25 cellular contexts compared by ENCODE assay signal in the genomic region with DNA sequence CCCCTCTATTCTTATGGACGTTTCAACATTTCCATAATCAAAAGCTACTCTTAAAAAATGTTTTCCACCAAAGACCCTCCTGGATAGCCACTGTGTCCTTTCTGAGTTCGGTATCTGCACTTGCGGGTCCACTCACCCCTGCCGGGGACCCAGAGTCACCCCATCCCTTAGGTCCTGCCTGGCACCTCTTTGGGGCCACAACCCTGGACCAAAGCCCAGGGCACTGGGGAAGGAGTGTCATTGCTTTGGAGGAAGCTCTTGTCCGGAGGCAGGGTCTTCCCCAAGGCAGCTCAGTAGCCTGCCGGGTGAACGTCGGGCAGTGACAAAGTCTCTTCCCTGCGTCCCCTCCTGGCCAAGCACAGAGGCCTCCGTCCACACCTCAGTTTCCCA.
DNase-seq lines count a peak whose midpoint lies in the region; ATAC-seq and TF ChIP-seq lines count a peak whose summit lies in the region.
"Had no signal": no experiment of that assay in that cellular context is flagged by ENCODE, and none has a peak within 500 bp of the region (broad histone marks: within the 10 kb centered on the region; RNA-seq: fewer than 3 reads in every experiment).

No MANE protein-coding gene starts in this region.

- no peaks in the 10 kb centered on the region for H3F3A ChIP-seq in GM23338 (replicated peaks; ENCODE audit: low read depth)

- intact Hi-C loops in heart left ventricle (cut with DNase I): loop anchor here in 8 of 10 donors (5.0 to 10.0 kb wide), 6 partner anchors 37 to 88 kb away; no protein-coding TSS in a partner anchor

- H3K4me2 ChIP-seq in GM23338: no peak overlapping the region
- H3K4me2 ChIP-seq: KMS-11 had no signal

- H3K4me3 ChIP-seq in right atrium auricular region (no peak overlapping the region), heart left ventricle (no peak overlapping the region), rectal smooth muscle tissue (ENCODE audit: low read length) (no peak overlapping the region), GM23338 (no peak overlapping the region)
- H3K4me3 ChIP-seq: left lung, mucosa of descending colon, upper lobe of left lung had no signal

- DNase-seq in right atrium auricular region (ENCODE audit: low spot score): no peak
- no peak for DNase-seq in heart left ventricle
- DNase-seq in glutamatergic neuron: no peak
- DNase-seq in EL: no peak
- DNase-seq in GM23338 (ENCODE audit: low spot score): no peak
- DNase-seq: activated CD4-positive, alpha-beta T cell treated with anti-CD3 and anti-CD28 coated beads, Interleukin-2, amount 50 U/mL, for 4 hours; activated naive CD8-positive, alpha-beta T cell treated with anti-CD3 and anti-CD28 coated beads, Interleukin-2, amount 50 U/mL, for 24 hours; brain microvascular endothelial cell; cortex of kidney; left lung; MV-4-11; NCI-H1694; NCI-H2171 treated with DMSO at 0.1 percent for 48 hours; NCI-H524 treated with DMSO at 0.1 percent for 48 hours; retina; upper lobe of left lung had no signal

- H3K36me3 Mint-ChIP-seq in glutamatergic neuron (ENCODE audit: unreplicated experiment): no peaks in the 10 kb centered on the region
- H3K36me3 Mint-ChIP-seq in GM23338 (ENCODE audit: low read depth): peaks cover 57% of the 10 kb centered on the region

- no peak overlapping the region for H3K9ac ChIP-seq in rectal smooth muscle tissue (ENCODE audit: low read length)
- H3K9ac ChIP-seq: KMS-11 had no signal

- H4K20me1 ChIP-seq in GM23338 (replicated peaks; ENCODE audit: insufficient read depth): peaks cover 11% of the 10 kb centered on the region

- H3K4me1 ChIP-seq in right atrium auricular region (peaks cover 4 to 79% of the 10 kb centered on the region in 2 donors), heart left ventricle (peaks cover 17 to 84% (median 66%) of the 10 kb centered on the region in 12 donors), rectal smooth muscle tissue (ENCODE audit: control insufficient read depth, insufficient read depth, low read length) (peaks cover 62% of the 10 kb centered on the region), GM23338 (ENCODE audit: insufficient read depth) (no peaks in the 10 kb centered on the region)

- H3K4me1 Mint-ChIP-seq in glutamatergic neuron (ENCODE audit: low read depth, unreplicated experiment) (peaks cover 39% of the 10 kb centered on the region), GM23338 (peaks cover 7% of the 10 kb centered on the region)
- H3K4me1 Mint-ChIP-seq: activated naive CD8-positive, alpha-beta T cell treated with anti-CD3 and anti-CD28 coated beads, Interleukin-2, amount 50 U/mL, for 24 hours had no signal

- H3K9me2 ChIP-seq in GM23338 (ENCODE audit: insufficient read depth): no peaks in the 10 kb centered on the region

- no peak for ATAC-seq in heart left ventricle
- no peak for ATAC-seq in GM23338
- no peak for ATAC-seq in HG02938 (IDR thresholded peaks at IDR 0.05; ENCODE audit: unreplicated experiment)
- no peak for ATAC-seq in HG02759 (IDR thresholded peaks at IDR 0.05; ENCODE audit: unreplicated experiment)
- ATAC-seq: activated naive CD8-positive, alpha-beta T cell treated with anti-CD3 and anti-CD28 coated beads, Interleukin-2, amount 50 U/mL, for 24 hours; left lung; mucosa of descending colon had no signal

- no peaks in the 10 kb centered on the region for H3K9me3 ChIP-seq in right atrium auricular region
- no peaks in the 10 kb centered on the region for H3K9me3 ChIP-seq in heart left ventricle
- H3K9me3 ChIP-seq: left lung, mucosa of descending colon, neutrophil, upper lobe of left lung had no signal

- 88 to 94% (median 90%) methylated on average over 10 of the region's 10 CpGs for WGBS in heart left ventricle, 4 donors

- H3K27me3 Mint-ChIP-seq in glutamatergic neuron (ENCODE audit: unreplicated experiment): peaks cover 27% of the 10 kb centered on the region
- H3K27me3 Mint-ChIP-seq in GM23338 (ENCODE audit: insufficient read depth, low read depth, poor library complexity): peaks cover 7% of the 10 kb centered on the region
- H3K27me3 Mint-ChIP-seq: activated naive CD8-positive, alpha-beta T cell treated with anti-CD3 and anti-CD28 coated beads, Interleukin-2, amount 50 U/mL, for 24 hours; stimulated activated naive CD8-positive, alpha-beta T cell treated with anti-CD3 and anti-CD28 coated beads, Interleukin-15, Interleukin-2, amounts not matched to agents 100 ng/mL and 50 ng/mL, for 24 hours had no signal

- H3K79me2 ChIP-seq in GM23338 (replicated peaks; ENCODE audit: insufficient read depth): 0 out of 2 replicates have a peak, but pooled peaks cover 3% of the 10 kb centered on the region

- H3K4me3 Mint-ChIP-seq in glutamatergic neuron (ENCODE audit: unreplicated experiment): no peak overlapping the region
- no peak overlapping the region for H3K4me3 Mint-ChIP-seq in GM23338
- H3K4me3 Mint-ChIP-seq: activated naive CD8-positive, alpha-beta T cell treated with anti-CD3 and anti-CD28 coated beads, Interleukin-2, amount 50 U/mL, for 24 hours; CD14-positive monocyte; stimulated activated naive CD8-positive, alpha-beta T cell treated with anti-CD3 and anti-CD28 coated beads, Interleukin-15, Interleukin-2, amounts not matched to agents 100 ng/mL and 50 ng/mL, for 24 hours; T-helper 2 cell treated with Interferon-gamma antibody and Interleukin-4, amounts not matched to agents 5 μg/mL and 100 μg/mL, for 36 hours had no signal

- peaks cover 18% of the 10 kb centered on the region for H3K9me3 Mint-ChIP-seq in glutamatergic neuron (ENCODE audit: unreplicated experiment)
- no peaks in the 10 kb centered on the region for H3K9me3 Mint-ChIP-seq in GM23338
- H3K9me3 Mint-ChIP-seq: activated naive CD8-positive, alpha-beta T cell treated with anti-CD3 and anti-CD28 coated beads, Interleukin-2, amount 50 U/mL, for 24 hours; stimulated activated naive CD8-positive, alpha-beta T cell treated with anti-CD3 and anti-CD28 coated beads, Interleukin-15, Interleukin-2, amounts not matched to agents 100 ng/mL and 50 ng/mL, for 24 hours; T-helper 2 cell treated with Interferon-gamma antibody and Interleukin-4, amounts not matched to agents 5 μg/mL and 100 μg/mL, for 36 hours had no signal

- peak overlapping the region; percentile 84 to 93 for H3K27ac ChIP-seq in right atrium auricular region
- peak overlapping the region in 6 of 12 donors; percentile 15 to 92 (median 86) for H3K27ac ChIP-seq in heart left ventricle
- peak overlapping the region; percentile 99 for H3K27ac ChIP-seq in rectal smooth muscle tissue (ENCODE audit: low read depth, low read length)
- H3K27ac ChIP-seq in GM23338 (ENCODE audit: low read depth): no peak overlapping the region
- H3K27ac ChIP-seq: brain microvascular endothelial cell, KMS-11, neutrophil had no signal

- no peak overlapping the region for H2AFZ ChIP-seq in GM23338

- H3K36me3 ChIP-seq in right atrium auricular region (peaks cover 24% of the 10 kb centered on the region), heart left ventricle (peaks cover 0 to 83% (median 33%) of the 10 kb centered on the region in 9 donors), rectal smooth muscle tissue (ENCODE audit: control insufficient read depth, insufficient read depth, low read length) (peaks cover 23% of the 10 kb centered on the region), GM23338 (ENCODE audit: insufficient read depth) (peaks cover 14% of the 10 kb centered on the region)

- no peak for TF ChIP-seq POLR2A in heart left ventricle (IDR thresholded peaks at IDR 0.05)

- H3K27me3 ChIP-seq in right atrium auricular region (no peaks in the 10 kb centered on the region), heart left ventricle (no peaks in the 10 kb centered on the region), rectal smooth muscle tissue (ENCODE audit: control insufficient read depth, insufficient read depth, low read length) (no peaks in the 10 kb centered on the region), GM23338 (ENCODE audit: insufficient read depth) (no peaks in the 10 kb centered on the region)
- H3K27me3 ChIP-seq: brain microvascular endothelial cell, left lung, neutrophil, upper lobe of left lung had no signal

- no peak for TF ChIP-seq CTCF in right atrium auricular region (IDR thresholded peaks at IDR 0.05)
- TF ChIP-seq CTCF in heart left ventricle (IDR thresholded peaks at IDR 0.05): no peak
- TF ChIP-seq CTCF in glutamatergic neuron (IDR thresholded peaks at IDR 0.05; ENCODE audit: partially characterized antibody, unreplicated experiment): no peak
- TF ChIP-seq CTCF in GM23338 (conservative IDR thresholded peaks at IDR 0.05; ENCODE audit: low read depth in 2 of 2): no peak

- H3K27ac Mint-ChIP-seq in glutamatergic neuron (ENCODE audit: unreplicated experiment): peak overlapping the region; percentile 59
- H3K27ac Mint-ChIP-seq in GM23338: no peak overlapping the region
- H3K27ac Mint-ChIP-seq: activated naive CD8-positive, alpha-beta T cell treated with anti-CD3 and anti-CD28 coated beads, Interleukin-2, amount 50 U/mL, for 24 hours; stimulated activated naive CD8-positive, alpha-beta T cell treated with anti-CD3 and anti-CD28 coated beads, Interleukin-15, Interleukin-2, amounts not matched to agents 100 ng/mL and 50 ng/mL, for 24 hours; T-helper 2 cell treated with Interferon-gamma antibody and Interleukin-4, amounts not matched to agents 5 μg/mL and 100 μg/mL, for 36 hours had no signal

TF ChIP-seq in GM23338, 12 proteins besides CTCF, POLR2A, EP300 and RAD21:
- no peak for TF ChIP-seq REST (IDR thresholded peaks at IDR 0.05; ENCODE audit: unreplicated experiment)
